ENCODE assay signal across 13 cellular contexts in genomic region chr4:154560824-154561231, GRCh38. TPM values are rescaled to one million over a fixed set of nuclear protein-coding genes. Genes with fewer than 3 reads are reported as not detected.
DNase-seq lines count a peak whose midpoint lies in the region; ATAC-seq, FAIRE-seq and TF ChIP-seq lines count a peak whose summit lies in the region.
"Had no signal": no experiment of that assay in that cellular context is flagged by ENCODE, and none has a peak within 500 bp of the region (broad histone marks: within the 10 kb centered on the region; RNA-seq: fewer than 3 reads in every experiment).

No MANE protein-coding gene starts in this region.

- ATAC-seq in foreskin keratinocyte (peak; percentile 57), GM19395 (IDR thresholded peaks at IDR 0.05; ENCODE audit: unreplicated experiment) (no peak)
- ATAC-seq: stimulated activated memory B cell treated with anti-CD40 and anti-IgM and Interleukin-4, amounts not matched to agents 10 μg/mL and 1 μg/mL and 100 μg/mL, for 72 hours had no signal

- H3K27ac ChIP-seq in foreskin keratinocyte (no peak overlapping the region), smooth muscle cell (ENCODE audit: low read depth) (no peak overlapping the region)
- H3K27ac ChIP-seq: colonic mucosa had no signal

- H3K9me3 ChIP-seq in adipocyte (ENCODE audit: control insufficient read depth, low read length) (no peaks in the 10 kb centered on the region), smooth muscle cell (replicated peaks; ENCODE audit: low read depth) (no peaks in the 10 kb centered on the region)
- H3K9me3 ChIP-seq: colonic mucosa had no signal

- DNase-seq in H54 (ENCODE audit: insufficient read length, low spot score), result no peak
- DNase-seq in adipocyte (ENCODE audit: low read depth), result peak; percentile 51
- DNase-seq in foreskin keratinocyte, result peak; percentile 47 to 77
- no peak for DNase-seq in smooth muscle cell (lab: John Stamatoyannopoulos, UW; ENCODE audit: unreplicated experiment)
- no peak for DNase-seq in stimulated activated naive CD4-positive, alpha-beta T cell (lab: John Stamatoyannopoulos, UW)
- DNase-seq in iPS-NIHi11 (ENCODE audit: low spot score), result no peak
- DNase-seq: CD4-positive, alpha-beta T cell; colonic mucosa; GF-D8; islet precursor cell had no signal

- H3K4me1 ChIP-seq in adipocyte (ENCODE audit: control insufficient read depth, insufficient read depth, low read length) (peaks cover 2% of the 10 kb centered on the region), foreskin keratinocyte (peaks cover 5% of the 10 kb centered on the region), smooth muscle cell (ENCODE audit: low read depth) (no peaks in the 10 kb centered on the region)
- H3K4me1 ChIP-seq: colonic mucosa had no signal

- H3K27me3 ChIP-seq in adipocyte (replicated peaks; ENCODE audit: control insufficient read depth, insufficient read depth, low read length), result no peaks in the 10 kb centered on the region
- no peaks in the 10 kb centered on the region for H3K27me3 ChIP-seq in foreskin keratinocyte
- no peaks in the 10 kb centered on the region for H3K27me3 ChIP-seq in smooth muscle cell (ENCODE audit: low read depth)
- H3K27me3 ChIP-seq: colonic mucosa had no signal

- no peaks in the 10 kb centered on the region for H3F3A ChIP-seq in smooth muscle cell (ENCODE audit: low read depth)

- H3K79me2 ChIP-seq in smooth muscle cell (ENCODE audit: low read depth), result no peaks in the 10 kb centered on the region

- WGBS in smooth muscle cell (ENCODE audit: low lambda C conversion rate), result 48% methylated on average over 4 of the region's 4 CpGs

- peak overlapping the region; percentile 6 for H3K4me2 ChIP-seq in smooth muscle cell

- no peak overlapping the region for H3K9ac ChIP-seq in adipocyte (ENCODE audit: low read length)
- H3K9ac ChIP-seq in smooth muscle cell (ENCODE audit: low read depth), result no peak overlapping the region

- H3K36me3 ChIP-seq in adipocyte (ENCODE audit: control insufficient read depth, insufficient read depth, low read length, severe bottlenecking) (no peaks in the 10 kb centered on the region), smooth muscle cell (ENCODE audit: low read depth) (no peaks in the 10 kb centered on the region)
- H3K36me3 ChIP-seq: colonic mucosa had no signal

- FAIRE-seq in H54 (lab: Jason Lieb, UNC), result peak; percentile 27

- no peak for TF ChIP-seq POLR2A in H54 (IDR thresholded peaks at IDR 0.05; ENCODE audit: low read depth, low read length)

- H4K20me1 ChIP-seq in smooth muscle cell (ENCODE audit: low read depth), result no peaks in the 10 kb centered on the region

- no peak overlapping the region for H2AFZ ChIP-seq in smooth muscle cell (ENCODE audit: low read depth)

- H3K4me3 ChIP-seq in adipocyte (ENCODE audit: low read length) (no peak overlapping the region), smooth muscle cell (no peak overlapping the region)
- H3K4me3 ChIP-seq: colonic mucosa had no signal

- TF ChIP-seq CTCF in foreskin keratinocyte (conservative IDR thresholded peaks at IDR 0.05) (no peak), smooth muscle cell (IDR thresholded peaks at IDR 0.05; ENCODE audit: borderline replicate concordance, insufficient read depth, poor library complexity, severe bottlenecking) (no peak)

RNA-seq across cellular contexts. Expression of gene FGB, which starts 2.0 kb away (rescaled TPM):
- total RNA-seq in foreskin keratinocyte, result not detected in 2 replicates
- not detected in 2 replicates for polyA plus RNA-seq in foreskin keratinocyte
- total RNA-seq in smooth muscle cell, result not detected in 2 replicates
- 1.1 and 1.3 TPM in 2 replicates for polyA plus RNA-seq in smooth muscle cell
- total RNA-seq: CD4-positive, alpha-beta T cell; frontal cortex had no signal

RNA-seq across cellular contexts. Expression of gene PLRG1, which starts 10.6 kb away (rescaled TPM):
- total RNA-seq in foreskin keratinocyte (70.9 and 73.3 TPM in 2 replicates), smooth muscle cell (88.1 and 138 TPM in 2 replicates)
- polyA plus RNA-seq in foreskin keratinocyte (45.6 and 52.5 TPM in 2 replicates), smooth muscle cell (66.2 and 66.4 TPM in 2 replicates)

RNA-seq across cellular contexts. Expression of gene FGA, which starts 29.7 kb away (rescaled TPM):
- total RNA-seq in foreskin keratinocyte (not detected in 2 replicates), smooth muscle cell (0.04 TPM in 1 of 2 replicates, not detected in the other)
- polyA plus RNA-seq in foreskin keratinocyte (not detected in 2 replicates), smooth muscle cell (0.21 and 0.41 TPM in 2 replicates)
- total RNA-seq: CD4-positive, alpha-beta T cell; frontal cortex had no signal

RNA-seq across cellular contexts. Expression of gene FGG, which starts 51.6 kb away (rescaled TPM):
- total RNA-seq in foreskin keratinocyte (not detected in 2 replicates), smooth muscle cell (not detected in 2 replicates)
- polyA plus RNA-seq in foreskin keratinocyte (not detected in 2 replicates), smooth muscle cell (0.77 and 1.1 TPM in 2 replicates)
- total RNA-seq: CD4-positive, alpha-beta T cell; frontal cortex had no signal

Comparison
In these comparisons a context has a peak if more than half of its experiments do, and no peak if none do; other contexts are left out.
1. DNase-seq: peak in adipocyte (single experiment) and foreskin keratinocyte (2 of 2); none in H54 (single experiment), smooth muscle cell (single experiment), stimulated activated naive CD4-positive, alpha-beta T cell (0 of 6) and iPS-NIHi11 (single experiment).